Comparison of ENCODE assay signal across 10 cellular contexts in genomic region chr1:59703226-59703917, GRCh38.
DNase-seq lines count a peak whose midpoint lies in the region; FAIRE-seq and TF ChIP-seq lines count a peak whose summit lies in the region.
"Had no signal": no experiment of that assay in that cellular context is flagged by ENCODE, and none has a peak within 500 bp of the region (broad histone marks: within the 10 kb centered on the region; RNA-seq: fewer than 3 reads in every experiment).

No MANE protein-coding gene starts in this region.

- H2BK5ac ChIP-seq in mesenchymal stem cell (ENCODE audit: low read depth, low read length, poor library complexity, severe bottlenecking): no peak overlapping the region

- H3K4me3 ChIP-seq in mesenchymal stem cell (ENCODE audit: insufficient read depth in 1 of 2, low read depth in 1 of 2, low read length in 2 of 2) (no peak overlapping the region), uterus (no peak overlapping the region), HAP-1 (no peak overlapping the region)

- H3K9ac ChIP-seq in mesenchymal stem cell (ENCODE audit: low read length): peak overlapping the region; percentile 76

- H3K36me3 ChIP-seq in mesenchymal stem cell (ENCODE audit: control insufficient read depth in 1 of 2, insufficient read depth in 2 of 2, low read depth in 1 of 2, low read length in 2 of 2): no peaks in the 10 kb centered on the region
- no peaks in the 10 kb centered on the region for H3K36me3 ChIP-seq in uterus
- H3K36me3 ChIP-seq in HAP-1 (replicated peaks): no peaks in the 10 kb centered on the region

- H3K27me3 ChIP-seq in mesenchymal stem cell (ENCODE audit: control insufficient read depth in 1 of 2, insufficient read depth in 1 of 2, low read length in 2 of 2) (no peaks in the 10 kb centered on the region), uterus (no peaks in the 10 kb centered on the region), HAP-1 (ENCODE audit: low read depth) (no peaks in the 10 kb centered on the region)

- in situ Hi-C loops in HAP-1 (cut with MboI; ENCODE audit: low sequenced_read_pairs): no loop called here

- intact Hi-C loops in uterus (cut with DNase I; ENCODE audit: low total_unique reads): no loop called here

- H2AFZ ChIP-seq in mesenchymal stem cell (ENCODE audit: low read depth, low read length): no peak overlapping the region

- no peaks in the 10 kb centered on the region for H3K79me1 ChIP-seq in mesenchymal stem cell (replicated peaks; ENCODE audit: low read length, poor library complexity, severe bottlenecking)

- DNase-seq in M059J (ENCODE audit: low read depth) (peak; percentile 69), dedifferentiated amniotic fluid mesenchymal stem cell (ENCODE audit: extremely low spot score) (peak; percentile 65), mesenchymal stem cell (peak; percentile 79), uterus (peak; percentile 31 to 61), RCC 7860 (ENCODE audit: low spot score) (no peak), HAP-1 (ENCODE audit: low spot score in 2 of 2) (no peak)
- DNase-seq in NK-92 treated with Interleukin-12 subunit alpha and Interleukin-12 subunit beta, amount 100 ng/mL, for 24 hours (lab: John Stamatoyannopoulos, UW): no peak
- DNase-seq: activated T-cell treated with anti-CD3 and anti-CD28 coated beads, Interleukin-2, amount 50 U/mL, for 4 hours; NCI-H510A treated with DMSO at 0.1 percent for 48 hours; SIG-M5 had no signal

- H4K91ac ChIP-seq in mesenchymal stem cell (ENCODE audit: low read length): peak overlapping the region; percentile 71

- H3K4ac ChIP-seq in mesenchymal stem cell (ENCODE audit: low read depth in 1 of 2, low read length in 2 of 2): peak overlapping the region; percentile 3 to 54

- TF ChIP-seq POLR2A in uterus (IDR thresholded peaks at IDR 0.05): no peak

- TF ChIP-seq CTCF in uterus (IDR thresholded peaks at IDR 0.05): no peak

- H3K18ac ChIP-seq in mesenchymal stem cell (ENCODE audit: low read depth in 1 of 2, low read length in 2 of 2): peak overlapping the region; percentile 40 to 86

- H3K27ac ChIP-seq in mesenchymal stem cell (ENCODE audit: low read length, poor library complexity, severe bottlenecking) (peak overlapping the region; percentile 27), uterus (peak overlapping the region; percentile 78 to 88)

- no peak overlapping the region for H3K14ac ChIP-seq in mesenchymal stem cell (ENCODE audit: low read length in 2 of 2)

- no peak overlapping the region for H2BK15ac ChIP-seq in mesenchymal stem cell (ENCODE audit: low read depth, poor library complexity, severe bottlenecking)

- peak overlapping the region; percentile 85 for H4K8ac ChIP-seq in mesenchymal stem cell (ENCODE audit: low read length)

- no peak for FAIRE-seq in RCC 7860 (lab: Jason Lieb, UNC)

- H3K4me1 ChIP-seq in mesenchymal stem cell (ENCODE audit: control insufficient read depth, insufficient read depth, low read depth, low read length): peaks cover 4% of the 10 kb centered on the region
- peaks cover 0 to 35% of the 10 kb centered on the region in 2 donors for H3K4me1 ChIP-seq in uterus
- no peaks in the 10 kb centered on the region; the same call in 1 of the 2 replicates for H3K4me1 ChIP-seq in HAP-1

- no peak overlapping the region for H3K23ac ChIP-seq in mesenchymal stem cell (ENCODE audit: low read length in 2 of 2)

- no peaks in the 10 kb centered on the region for H3K9me3 ChIP-seq in mesenchymal stem cell (ENCODE audit: control insufficient read depth, low read length)
- no peaks in the 10 kb centered on the region for H3K9me3 ChIP-seq in uterus
- no peaks in the 10 kb centered on the region for H3K9me3 ChIP-seq in HAP-1

- peak overlapping the region; percentile 86 to 96 for H2BK12ac ChIP-seq in mesenchymal stem cell (ENCODE audit: low read length in 2 of 2)

- H2BK120ac ChIP-seq in mesenchymal stem cell (ENCODE audit: low read depth, low read length): peak overlapping the region; percentile 2

- WGBS in mesenchymal stem cell: 11% methylated on average over 1 of the region's 1 CpG

- H2AK5ac ChIP-seq in mesenchymal stem cell (ENCODE audit: low read length, severe bottlenecking): peak overlapping the region; percentile 66

- no peak overlapping the region for H3K4me2 ChIP-seq in mesenchymal stem cell (ENCODE audit: low read length, poor library complexity, severe bottlenecking)

Comparison
In these comparisons a context has a peak if more than half of its experiments do, and no peak if none do; other contexts are left out.
1. DNase-seq: peak in M059J (single experiment), dedifferentiated amniotic fluid mesenchymal stem cell (single experiment), mesenchymal stem cell (single experiment) and uterus (2 of 2); none in RCC 7860 (single experiment), NK-92 treated with Interleukin-12 subunit alpha and Interleukin-12 subunit beta, amount 100 ng/mL, for 24 hours (single experiment) and HAP-1 (0 of 2).